ENCODE assay signal across 1 cellular context in genomic region chr21:33641339-33642026, GRCh38.
TF ChIP-seq lines count a peak whose summit lies in the region.

CRYZL1 (minus strand) TSS chr21:33641741; CDS start chr21:33631551, 10,190 bp downstream.

TF ChIP-seq in HepG2, 621 proteins besides CTCF, POLR2A, EP300 and RAD21 (continued from another document and continues in another):
- TF ChIP-seq SIN3A (IDR thresholded peaks at IDR 0.05; ENCODE audit: borderline replicate concordance, low read depth, low read length) = peak; percentile 83; the same call in 1 of the 2 replicates
- TF ChIP-seq PAWR (CRISPR knock-in tag; IDR thresholded peaks at IDR 0.05; ENCODE audit: borderline replicate concordance) = no peak
- peak; percentile 51; the same call in 1 of the 2 replicates for TF ChIP-seq NFKB2 (CRISPR knock-in tag; IDR thresholded peaks at IDR 0.05; ENCODE audit: borderline replicate concordance)
- TF ChIP-seq SOX13 (IDR thresholded peaks at IDR 0.05) = no peak
- peak in 1 of 2 experiments; percentile 4; a peak in 1 of 4 replicates for TF ChIP-seq SOX13 (CRISPR knock-in tag; conservative IDR thresholded peaks at IDR 0.05 in 1 of 2, IDR thresholded peaks at IDR 0.05 in 1 of 2)
- TF ChIP-seq, protein P1, sequence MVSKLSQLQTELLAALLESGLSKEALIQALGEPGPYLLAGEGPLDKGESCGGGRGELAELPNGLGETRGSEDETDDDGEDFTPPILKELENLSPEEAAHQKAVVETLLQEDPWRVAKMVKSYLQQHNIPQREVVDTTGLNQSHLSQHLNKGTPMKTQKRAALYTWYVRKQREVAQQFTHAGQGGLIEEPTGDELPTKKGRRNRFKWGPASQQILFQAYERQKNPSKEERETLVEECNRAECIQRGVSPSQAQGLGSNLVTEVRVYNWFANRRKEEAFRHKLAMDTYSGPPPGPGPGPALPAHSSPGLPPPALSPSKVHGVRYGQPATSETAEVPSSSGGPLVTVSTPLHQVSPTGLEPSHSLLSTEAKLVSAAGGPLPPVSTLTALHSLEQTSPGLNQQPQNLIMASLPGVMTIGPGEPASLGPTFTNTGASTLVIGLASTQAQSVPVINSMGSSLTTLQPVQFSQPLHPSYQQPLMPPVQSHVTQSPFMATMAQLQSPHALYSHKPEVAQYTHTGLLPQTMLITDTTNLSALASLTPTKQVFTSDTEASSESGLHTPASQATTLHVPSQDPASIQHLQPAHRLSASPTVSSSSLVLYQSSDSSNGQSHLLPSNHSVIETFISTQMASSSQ (IDR thresholded peaks at IDR 0.05; ENCODE audit: low read depth) = no peak
- TF ChIP-seq, protein P1 (CRISPR knock-in tag; IDR thresholded peaks at IDR 0.05; ENCODE audit: borderline replicate concordance) = no peak; the same call in 1 of the 2 replicates
- TF ChIP-seq MTF2 (CRISPR knock-in tag; IDR thresholded peaks at IDR 0.05; ENCODE audit: borderline replicate concordance) = no peak
- no peak for TF ChIP-seq FOXA1 (IDR thresholded peaks at IDR 0.05)
- TF ChIP-seq FOXA1 (CRISPR knock-in tag; IDR thresholded peaks at IDR 0.05) = no peak
- TF ChIP-seq ZNF101 (CRISPR knock-in tag; IDR thresholded peaks at IDR 0.05; ENCODE audit: borderline replicate concordance, low read depth) = no peak
- no peak for TF ChIP-seq MAFF (IDR thresholded peaks at IDR 0.05; ENCODE audit: low read depth, low read length)
- TF ChIP-seq MYC (CRISPR knock-in tag; IDR thresholded peaks at IDR 0.05; ENCODE audit: borderline replicate concordance) = peak; percentile 59
- TF ChIP-seq MBD4 (IDR thresholded peaks at IDR 0.05; ENCODE audit: borderline replicate concordance, low read length) = no peak
- peak; percentile 58; the same call in 1 of the 2 replicates for TF ChIP-seq SALL1 (CRISPR knock-in tag; IDR thresholded peaks at IDR 0.05)
- TF ChIP-seq CHD2 (IDR thresholded peaks at IDR 0.05; ENCODE audit: low read depth, low read length) = peak; percentile 79
- TF ChIP-seq NR2F1 (CRISPR knock-in tag; IDR thresholded peaks at IDR 0.05) = no peak
- TF ChIP-seq YEATS2 (CRISPR knock-in tag; IDR thresholded peaks at IDR 0.05; ENCODE audit: borderline replicate concordance) = peak; percentile 67
- no peak for TF ChIP-seq SATB2 (CRISPR knock-in tag; IDR thresholded peaks at IDR 0.05)
- TF ChIP-seq, protein P2, sequence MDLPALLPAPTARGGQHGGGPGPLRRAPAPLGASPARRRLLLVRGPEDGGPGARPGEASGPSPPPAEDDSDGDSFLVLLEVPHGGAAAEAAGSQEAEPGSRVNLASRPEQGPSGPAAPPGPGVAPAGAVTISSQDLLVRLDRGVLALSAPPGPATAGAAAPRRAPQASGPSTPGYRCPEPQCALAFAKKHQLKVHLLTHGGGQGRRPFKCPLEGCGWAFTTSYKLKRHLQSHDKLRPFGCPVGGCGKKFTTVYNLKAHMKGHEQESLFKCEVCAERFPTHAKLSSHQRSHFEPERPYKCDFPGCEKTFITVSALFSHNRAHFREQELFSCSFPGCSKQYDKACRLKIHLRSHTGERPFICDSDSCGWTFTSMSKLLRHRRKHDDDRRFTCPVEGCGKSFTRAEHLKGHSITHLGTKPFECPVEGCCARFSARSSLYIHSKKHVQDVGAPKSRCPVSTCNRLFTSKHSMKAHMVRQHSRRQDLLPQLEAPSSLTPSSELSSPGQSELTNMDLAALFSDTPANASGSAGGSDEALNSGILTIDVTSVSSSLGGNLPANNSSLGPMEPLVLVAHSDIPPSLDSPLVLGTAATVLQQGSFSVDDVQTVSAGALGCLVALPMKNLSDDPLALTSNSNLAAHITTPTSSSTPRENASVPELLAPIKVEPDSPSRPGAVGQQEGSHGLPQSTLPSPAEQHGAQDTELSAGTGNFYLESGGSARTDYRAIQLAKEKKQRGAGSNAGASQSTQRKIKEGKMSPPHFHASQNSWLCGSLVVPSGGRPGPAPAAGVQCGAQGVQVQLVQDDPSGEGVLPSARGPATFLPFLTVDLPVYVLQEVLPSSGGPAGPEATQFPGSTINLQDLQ (CRISPR knock-in tag; IDR thresholded peaks at IDR 0.05) = no peak
- TF ChIP-seq, protein P3, sequence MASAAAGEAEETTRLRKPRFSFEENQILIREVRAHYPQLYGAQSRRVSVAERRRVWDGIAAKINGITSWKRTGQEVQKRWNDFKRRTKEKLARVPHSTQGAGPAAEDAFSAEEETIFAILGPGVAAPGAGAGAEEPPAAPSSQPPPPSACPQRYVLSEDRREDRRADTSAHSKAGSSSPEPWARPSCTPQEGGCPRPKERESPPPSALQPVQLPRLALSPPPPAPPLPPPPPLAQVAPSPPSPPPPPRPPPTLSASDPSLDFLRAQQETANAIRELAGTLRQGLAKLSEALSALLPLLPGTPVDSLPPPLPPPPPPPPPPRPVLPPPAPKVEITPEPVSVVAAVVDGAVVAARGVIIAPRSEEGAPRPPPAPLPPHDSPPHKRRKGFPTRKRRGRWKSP (CRISPR knock-in tag; IDR thresholded peaks at IDR 0.05) = no peak
- TF ChIP-seq ZNF407 (CRISPR knock-in tag; IDR thresholded peaks at IDR 0.05; ENCODE audit: not compliant biosample characterization) = peak; percentile 29
- TF ChIP-seq ZEB1 (IDR thresholded peaks at IDR 0.05; ENCODE audit: insufficient replicate concordance, low read depth) = peak; percentile 65
- TF ChIP-seq, protein P4, sequence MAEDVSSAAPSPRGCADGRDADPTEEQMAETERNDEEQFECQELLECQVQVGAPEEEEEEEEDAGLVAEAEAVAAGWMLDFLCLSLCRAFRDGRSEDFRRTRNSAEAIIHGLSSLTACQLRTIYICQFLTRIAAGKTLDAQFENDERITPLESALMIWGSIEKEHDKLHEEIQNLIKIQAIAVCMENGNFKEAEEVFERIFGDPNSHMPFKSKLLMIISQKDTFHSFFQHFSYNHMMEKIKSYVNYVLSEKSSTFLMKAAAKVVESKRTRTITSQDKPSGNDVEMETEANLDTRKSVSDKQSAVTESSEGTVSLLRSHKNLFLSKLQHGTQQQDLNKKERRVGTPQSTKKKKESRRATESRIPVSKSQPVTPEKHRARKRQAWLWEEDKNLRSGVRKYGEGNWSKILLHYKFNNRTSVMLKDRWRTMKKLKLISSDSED (CRISPR knock-in tag; IDR thresholded peaks at IDR 0.05) = no peak
- TF ChIP-seq, protein P5, sequence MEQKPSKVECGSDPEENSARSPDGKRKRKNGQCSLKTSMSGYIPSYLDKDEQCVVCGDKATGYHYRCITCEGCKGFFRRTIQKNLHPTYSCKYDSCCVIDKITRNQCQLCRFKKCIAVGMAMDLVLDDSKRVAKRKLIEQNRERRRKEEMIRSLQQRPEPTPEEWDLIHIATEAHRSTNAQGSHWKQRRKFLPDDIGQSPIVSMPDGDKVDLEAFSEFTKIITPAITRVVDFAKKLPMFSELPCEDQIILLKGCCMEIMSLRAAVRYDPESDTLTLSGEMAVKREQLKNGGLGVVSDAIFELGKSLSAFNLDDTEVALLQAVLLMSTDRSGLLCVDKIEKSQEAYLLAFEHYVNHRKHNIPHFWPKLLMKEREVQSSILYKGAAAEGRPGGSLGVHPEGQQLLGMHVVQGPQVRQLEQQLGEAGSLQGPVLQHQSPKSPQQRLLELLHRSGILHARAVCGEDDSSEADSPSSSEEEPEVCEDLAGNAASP (CRISPR knock-in tag; IDR thresholded peaks at IDR 0.05; ENCODE audit: borderline replicate concordance) = no peak
- peak; percentile 90 for TF ChIP-seq SPEN (CRISPR knock-in tag; IDR thresholded peaks at IDR 0.05; ENCODE audit: low read depth)
- no peak for TF ChIP-seq SMAD9 (CRISPR knock-in tag; IDR thresholded peaks at IDR 0.05)
- no peak for TF ChIP-seq SOX6 (IDR thresholded peaks at IDR 0.05)
- TF ChIP-seq SOX6 (CRISPR knock-in tag; IDR thresholded peaks at IDR 0.05) = peak; percentile 21; the same call in 1 of the 2 replicates
- TF ChIP-seq ZNF382 (CRISPR knock-in tag; IDR thresholded peaks at IDR 0.05; ENCODE audit: borderline replicate concordance) = no peak
- TF ChIP-seq DR1 (CRISPR knock-in tag; IDR thresholded peaks at IDR 0.05) = 0 out of 2 replicates have a peak, but pooled peaks have one; percentile 59
- TF ChIP-seq ZNF33A (CRISPR knock-in tag; IDR thresholded peaks at IDR 0.05; ENCODE audit: borderline replicate concordance) = no peak
- peak; percentile 62; the same call in 1 of the 2 replicates for TF ChIP-seq ZNF83 (CRISPR knock-in tag; IDR thresholded peaks at IDR 0.05; ENCODE audit: borderline replicate concordance)
- TF ChIP-seq GATAD1 (CRISPR knock-in tag; IDR thresholded peaks at IDR 0.05) = peak; percentile 42; the same call in 1 of the 2 replicates
- no peak; the same call in 1 of the 2 replicates for TF ChIP-seq SP1 (IDR thresholded peaks at IDR 0.05)
- TF ChIP-seq SP1 (CRISPR knock-in tag; IDR thresholded peaks at IDR 0.05) = peak; percentile 89
- peak; percentile 74 for TF ChIP-seq SAP130 (CRISPR knock-in tag; IDR thresholded peaks at IDR 0.05; ENCODE audit: low read depth)
- TF ChIP-seq ZNF724P (CRISPR knock-in tag; IDR thresholded peaks at IDR 0.05; ENCODE audit: borderline replicate concordance) = peak; percentile 73; the same call in 1 of the 2 replicates
- TF ChIP-seq, protein P6, sequence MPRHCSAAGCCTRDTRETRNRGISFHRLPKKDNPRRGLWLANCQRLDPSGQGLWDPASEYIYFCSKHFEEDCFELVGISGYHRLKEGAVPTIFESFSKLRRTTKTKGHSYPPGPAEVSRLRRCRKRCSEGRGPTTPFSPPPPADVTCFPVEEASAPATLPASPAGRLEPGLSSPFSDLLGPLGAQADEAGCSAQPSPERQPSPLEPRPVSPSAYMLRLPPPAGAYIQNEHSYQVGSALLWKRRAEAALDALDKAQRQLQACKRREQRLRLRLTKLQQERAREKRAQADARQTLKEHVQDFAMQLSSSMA (CRISPR knock-in tag; IDR thresholded peaks at IDR 0.05) = no peak
- no peak for TF ChIP-seq CREB3 (CRISPR knock-in tag; IDR thresholded peaks at IDR 0.05)
- no peak for TF ChIP-seq MAZ (IDR thresholded peaks at IDR 0.05; ENCODE audit: borderline replicate concordance, low read depth, low read length)
- 0 out of 2 replicates have a peak, but pooled peaks have one; percentile 11 for TF ChIP-seq MAZ (CRISPR knock-in tag; IDR thresholded peaks at IDR 0.05; ENCODE audit: low read depth)
- TF ChIP-seq ZNF12 (CRISPR knock-in tag; IDR thresholded peaks at IDR 0.05) = no peak
